In the genomic region with DNA sequence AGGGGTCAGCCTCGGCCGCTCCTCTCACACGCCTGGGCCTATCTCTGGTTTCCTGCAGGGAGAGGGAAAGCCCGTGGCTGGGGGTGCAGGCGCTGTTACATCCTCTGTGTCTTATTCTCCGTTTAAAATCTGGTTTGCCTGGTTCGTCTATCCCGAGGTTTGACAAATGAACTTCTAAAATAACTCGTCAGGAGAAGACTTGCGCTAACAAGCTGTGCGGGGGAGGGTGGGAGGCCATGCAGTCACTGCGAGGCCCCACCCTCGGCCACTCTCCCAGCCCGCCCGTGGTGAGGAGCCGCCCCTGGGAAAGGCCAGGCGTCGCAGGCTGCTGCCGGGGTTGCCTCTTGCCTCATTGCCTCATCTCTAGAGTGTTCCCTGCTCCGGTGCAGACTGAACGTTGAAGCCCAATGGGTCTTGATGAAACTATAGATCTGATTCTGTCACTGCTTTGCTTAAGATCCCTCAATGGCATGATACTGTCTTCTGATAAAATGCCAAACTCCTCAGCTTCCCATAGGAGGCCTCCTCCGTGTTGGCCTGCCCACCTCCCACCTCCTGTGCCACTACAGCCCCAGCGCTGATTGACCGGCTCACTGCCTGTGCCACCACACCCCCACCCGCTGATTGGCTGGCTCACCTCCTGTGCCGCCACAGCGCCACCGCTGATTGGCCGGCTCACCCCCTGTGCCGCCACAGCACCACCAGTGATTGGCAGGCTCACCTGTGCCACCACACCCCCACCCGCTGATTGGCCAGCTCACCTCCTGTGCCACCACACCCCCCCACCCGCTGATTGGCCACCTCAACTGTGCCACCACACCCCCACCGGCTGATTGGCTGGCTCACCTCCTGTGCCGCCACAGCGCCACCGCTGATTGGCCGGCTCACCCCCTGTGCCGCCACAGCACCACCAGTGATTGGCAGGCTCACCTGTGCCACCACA, we compare ENCODE assay signal across 7 cellular contexts. TPM values are rescaled to one million over a fixed set of nuclear protein-coding genes. Genes with fewer than 3 reads are reported as not detected.
DNase-seq lines count a peak whose midpoint lies in the region; ATAC-seq and TF ChIP-seq lines count a peak whose summit lies in the region.
"Not testable (repeated sequence)": the region's sequence is repeated elsewhere in the genome, so short reads cannot be mapped to it uniquely, and the experiment has no call there.

No MANE protein-coding gene starts in this region.

- TF ChIP-seq CTCF in H9 (conservative IDR thresholded peaks at IDR 0.05); choroid plexus epithelial cell (conservative IDR thresholded peaks at IDR 0.05; ENCODE audit: low read depth, low read length); fibroblast of villous mesenchyme (IDR thresholded peaks at IDR 0.05; ENCODE audit: insufficient read depth, low read depth, low read length): not testable (repeated sequence)

- H3K14ac ChIP-seq in H9 (ENCODE audit: insufficient read depth, low read length), result not testable (repeated sequence)

- H3K9me3 Mint-ChIP-seq in H9, result not testable (repeated sequence)

- peaks cover 22 to 56% (median 53%) of the 10 kb centered on the region in 3 experiments; a peak in 6 of 7 replicates for H3K36me3 Mint-ChIP-seq in H9 (ENCODE audit: insufficient read depth in 1 of 3, low read depth in 3 of 3)
- not testable (repeated sequence) for H3K36me3 Mint-ChIP-seq in T-helper 17 cell (ENCODE audit: low read depth)

- not testable (repeated sequence) for H2BK15ac ChIP-seq in H9 (ENCODE audit: low read depth, low read length); mesendoderm (replicated peaks; ENCODE audit: low read depth)

- H3K9me3 ChIP-seq in H9 (ENCODE audit: control insufficient read depth, low read depth, low read length); T-helper 17 cell (ENCODE audit: control insufficient read depth, low read length, poor library complexity, severe bottlenecking): not testable (repeated sequence)

- H2BK120ac ChIP-seq in H9 (ENCODE audit: low read depth, low read length, poor library complexity, severe bottlenecking); mesendoderm (ENCODE audit: low read depth, low read length): not testable (repeated sequence)

- H2BK20ac ChIP-seq in H9 (ENCODE audit: low read depth, low read length, poor library complexity, severe bottlenecking), result not testable (repeated sequence)

- H3K27me3 Mint-ChIP-seq in H9 (ENCODE audit: low read depth); T-helper 17 cell: not testable (repeated sequence)

- H4K91ac ChIP-seq in H9 (ENCODE audit: insufficient read length, low read depth, low read length), result not testable (repeated sequence)

- H3K79me2 ChIP-seq in H9 (ENCODE audit: insufficient read depth, low read length); mesendoderm (ENCODE audit: control insufficient read depth, insufficient read depth, low read length): not testable (repeated sequence)

- not testable (repeated sequence) for H3K23ac ChIP-seq in H9 (ENCODE audit: insufficient read length, low read depth, low read length); mesendoderm (ENCODE audit: low read length)

- H3K4me2 ChIP-seq in H9 (ENCODE audit: insufficient read depth, insufficient read length, low read length); mesendoderm (ENCODE audit: low read length): not testable (repeated sequence)

- ATAC-seq in T-helper 17 cell, result not testable (repeated sequence)

- H3T11ph ChIP-seq in H9 (ENCODE audit: low read length), result not testable (repeated sequence)

- H3K79me1 ChIP-seq in H9 (ENCODE audit: insufficient read depth, low read depth, low read length, poor library complexity, severe bottlenecking); mesendoderm (ENCODE audit: low read length): not testable (repeated sequence)

- H4K20me1 ChIP-seq in H9 (ENCODE audit: control insufficient read depth, insufficient read depth, insufficient read length), result not testable (repeated sequence)

- not testable (repeated sequence) for H4K5ac ChIP-seq in H9 (ENCODE audit: insufficient read length, low read depth, low read length); mesendoderm (ENCODE audit: low read length)

- H3K27ac ChIP-seq in H9 (ENCODE audit: insufficient read length, low read depth, low read length); mesendoderm (ENCODE audit: low read depth, low read length): not testable (repeated sequence)
- peak overlapping the region in 17 of 21 experiments; percentile 2 to 78 (median 69) for H3K27ac ChIP-seq in skin epidermis

- not testable (repeated sequence) for H3K4me3 ChIP-seq in choroid plexus epithelial cell (ENCODE audit: low read depth, low read length); fibroblast of villous mesenchyme (ENCODE audit: low read depth, low read length); mesendoderm (ENCODE audit: low read length)
- H3K4me3 ChIP-seq in skin epidermis, result peak overlapping the region in 1 of 7 experiments; percentile 1

- H2BK12ac ChIP-seq in H9 (ENCODE audit: insufficient read length, low read depth, low read length), result not testable (repeated sequence)

- not testable (repeated sequence) for H3K27me3 ChIP-seq in H9 (ENCODE audit: insufficient read depth, low read length); mesendoderm (ENCODE audit: insufficient read depth, low read length, poor library complexity)

- H3K56ac ChIP-seq in H9 (ENCODE audit: insufficient read length, low read depth, low read length); mesendoderm (ENCODE audit: low read length): not testable (repeated sequence)

- H3K4ac ChIP-seq in H9 (ENCODE audit: low read depth, low read length); mesendoderm (ENCODE audit: low read depth, low read length): not testable (repeated sequence)

- peaks cover 7 to 19% of the 10 kb centered on the region in 2 experiments for H3K4me1 Mint-ChIP-seq in H9
- H3K4me1 Mint-ChIP-seq in T-helper 17 cell, result not testable (repeated sequence)

- not testable (repeated sequence) for H3K36me3 ChIP-seq in mesendoderm (ENCODE audit: control insufficient read depth, insufficient read depth, low read length)

- not testable (repeated sequence) for H2BK5ac ChIP-seq in H9 (ENCODE audit: insufficient read length, low read length); mesendoderm (ENCODE audit: low read length)

- H4K8ac ChIP-seq in H9 (replicated peaks; ENCODE audit: insufficient read length, low read depth, low read length); mesendoderm (ENCODE audit: low read depth, low read length): not testable (repeated sequence)

- H3K4me1 ChIP-seq in H9 (ENCODE audit: insufficient read depth, low read length); mesendoderm (ENCODE audit: control insufficient read depth, low read depth, low read length): not testable (repeated sequence)

- H3K23me2 ChIP-seq in H9 (ENCODE audit: insufficient read length, low read depth, low read length, poor library complexity, severe bottlenecking), result not testable (repeated sequence)

- not testable (repeated sequence) for H3K18ac ChIP-seq in H9 (ENCODE audit: insufficient read length, low read depth, low read length); mesendoderm (ENCODE audit: low read length)

- DNase-seq in H9, result peak; percentile 98
- not testable (repeated sequence) for DNase-seq in T-helper 17 cell
- DNase-seq in choroid plexus epithelial cell (ENCODE audit: low read depth), result peak; percentile 69
- DNase-seq in fibroblast of villous mesenchyme (ENCODE audit: low read depth), result peak; percentile 84
- DNase-seq in iPS DF 4.7 (ENCODE audit: extremely low read depth, low spot score), result peak; percentile 14
- peak; percentile 91 for DNase-seq in mesendoderm

- no CpG with 5 or more reads among the region's 38 CpGs for WGBS in H9 (ENCODE audit: extremely low coverage, insufficient read length, low lambda C conversion rate)
- WGBS in mesendoderm (ENCODE audit: extremely low coverage, insufficient coverage, low lambda C conversion rate), result no CpG with 5 or more reads among the region's 38 CpGs

- not testable (repeated sequence) for H3K9ac ChIP-seq in H9 (ENCODE audit: extremely low read depth, insufficient read length, low read length); mesendoderm (ENCODE audit: low read length)

- not testable (repeated sequence) for H2AFZ ChIP-seq in H9 (ENCODE audit: low read length)

- not testable (repeated sequence) for H3K4me3 Mint-ChIP-seq in H9, T-helper 17 cell

- H3K27ac Mint-ChIP-seq in H9 (peak overlapping the region in 2 of 3 experiments; percentile 90 to 96; a peak in 5 of 7 replicates), T-helper 17 cell (peak overlapping the region; percentile 6)

- not testable (repeated sequence) for H2AK5ac ChIP-seq in H9 (ENCODE audit: insufficient read length, low read length); mesendoderm (ENCODE audit: low read length)

RNA-seq across cellular contexts. Expression of a gene that starts 8.0 kb away (rescaled TPM):
- total RNA-seq in H9 (2021) (24.3 and 25.3 TPM in 2 replicates), T-helper 17 cell (10 to 100 TPM; 28.1 to 29.6 TPM), fibroblast of villous mesenchyme (10.8 and 17.4 TPM in 2 replicates)
- polyA plus RNA-seq in mesendoderm (2013, experiment 1 of 2), result 12.1 TPM
- polyA plus RNA-seq in mesendoderm (2013, experiment 2 of 2), result 12.7 TPM

RNA-seq across cellular contexts. Expression of a gene that starts 8.1 kb away (rescaled TPM):
- total RNA-seq in H9 (2021), result 99.8 and 106 TPM in 2 replicates
- 10 to 100 TPM; 60.6 to 64.8 TPM for total RNA-seq in T-helper 17 cell
- total RNA-seq in fibroblast of villous mesenchyme, result 31.2 and 40.2 TPM in 2 replicates
- 46.4 TPM for polyA plus RNA-seq in mesendoderm (2013, experiment 1 of 2)
- polyA plus RNA-seq in mesendoderm (2013, experiment 2 of 2), result 48.7 TPM

RNA-seq across cellular contexts. Expression of a gene that starts 38.1 kb away (rescaled TPM):
- total RNA-seq in H9 (2021), result 54.7 and 56.8 TPM in 2 replicates
- 10 to 100 TPM; 11.5 to 13.4 TPM for total RNA-seq in T-helper 17 cell
- total RNA-seq in fibroblast of villous mesenchyme, result 9.3 and 11.7 TPM in 2 replicates
- polyA plus RNA-seq in mesendoderm (2013, experiment 1 of 2), result 34.4 TPM
- 31.4 TPM for polyA plus RNA-seq in mesendoderm (2013, experiment 2 of 2)

RNA-seq across cellular contexts. Expression of a gene that starts 57.8 kb away (rescaled TPM):
- total RNA-seq in H9 (2021) (27.3 and 29.6 TPM in 2 replicates), T-helper 17 cell (1 to 10 TPM in 1 of 2 donors, under 1 TPM in 1; 0.85 to 1.8 TPM), fibroblast of villous mesenchyme (24.5 and 32.4 TPM in 2 replicates)
- polyA plus RNA-seq in mesendoderm (2013, experiment 1 of 2), result 17.5 TPM
- 19.4 TPM for polyA plus RNA-seq in mesendoderm (2013, experiment 2 of 2)
